1 cellular context compared by ENCODE assay signal in genomic region chr2:148509703-148510036, GRCh38.
A peak's percentile ranks its signal among the peaks of the same experiment; 100 is the strongest.
TF ChIP-seq lines count a peak whose summit lies in the region.

No MANE protein-coding gene starts in this region.

TF ChIP-seq in HepG2, 621 proteins besides CTCF, POLR2A, EP300 and RAD21 (continued from another document):
- TF ChIP-seq KIAA2018 (CRISPR knock-in tag; IDR thresholded peaks at IDR 0.05; ENCODE audit: borderline replicate concordance) (no peak), ZNF703 (CRISPR knock-in tag; IDR thresholded peaks at IDR 0.05; ENCODE audit: borderline replicate concordance) (no peak), DRAP1 (CRISPR knock-in tag; IDR thresholded peaks at IDR 0.05) (0 out of 2 replicates have a peak, but pooled peaks have one; percentile 4), PAF1 (CRISPR knock-in tag; IDR thresholded peaks at IDR 0.05) (no peak), SIX4 (CRISPR knock-in tag; IDR thresholded peaks at IDR 0.05) (no peak), SMAD9 (CRISPR knock-in tag; IDR thresholded peaks at IDR 0.05) (no peak), SNAPC2 (CRISPR knock-in tag; IDR thresholded peaks at IDR 0.05) (no peak), SOX5 (CRISPR knock-in tag; IDR thresholded peaks at IDR 0.05; ENCODE audit: borderline replicate concordance) (no peak), ZNF280D (CRISPR knock-in tag; IDR thresholded peaks at IDR 0.05) (no peak), ZIK1 (CRISPR knock-in tag; IDR thresholded peaks at IDR 0.05; ENCODE audit: borderline replicate concordance, low read depth) (no peak), ZNF549 (CRISPR knock-in tag; IDR thresholded peaks at IDR 0.05) (no peak), ZNF335 (CRISPR knock-in tag; IDR thresholded peaks at IDR 0.05) (no peak), SOX6 (IDR thresholded peaks at IDR 0.05) (no peak), SOX6 (CRISPR knock-in tag; IDR thresholded peaks at IDR 0.05) (no peak), ZNF205 (CRISPR knock-in tag; IDR thresholded peaks at IDR 0.05) (no peak), ZBTB10 (CRISPR knock-in tag; IDR thresholded peaks at IDR 0.05; ENCODE audit: borderline replicate concordance) (no peak), ZNF451 (CRISPR knock-in tag; IDR thresholded peaks at IDR 0.05) (no peak), MAZ (IDR thresholded peaks at IDR 0.05; ENCODE audit: borderline replicate concordance, low read depth, low read length) (no peak), MAZ (CRISPR knock-in tag; IDR thresholded peaks at IDR 0.05; ENCODE audit: low read depth) (no peak), ZNF761 (CRISPR knock-in tag; conservative IDR thresholded peaks at IDR 0.05) (0 out of 2 replicates have a peak, but pooled peaks have one; percentile 9), ZNF101 (CRISPR knock-in tag; IDR thresholded peaks at IDR 0.05; ENCODE audit: borderline replicate concordance, low read depth) (no peak), GMEB1 (CRISPR knock-in tag; IDR thresholded peaks at IDR 0.05; ENCODE audit: borderline replicate concordance) (no peak), ELF3 (CRISPR knock-in tag; IDR thresholded peaks at IDR 0.05) (no peak), ZNF770 (CRISPR knock-in tag; IDR thresholded peaks at IDR 0.05) (no peak), NFYB (CRISPR knock-in tag; IDR thresholded peaks at IDR 0.05) (no peak), ZNF563 (CRISPR knock-in tag; IDR thresholded peaks at IDR 0.05) (no peak), STAG1 (CRISPR knock-in tag; IDR thresholded peaks at IDR 0.05) (no peak), HDAC1 (CRISPR knock-in tag; IDR thresholded peaks at IDR 0.05) (no peak)
